ENCODE assay signal across 8 cellular contexts in genomic region chr22:21000215-21000986, GRCh38. TPM values are rescaled to one million over a fixed set of nuclear protein-coding genes. Genes with fewer than 3 reads are reported as not detected.
DNase-seq lines count a peak whose midpoint lies in the region; ATAC-seq and TF ChIP-seq lines count a peak whose summit lies in the region.

No MANE protein-coding gene starts in this region.

- 47 to 62% (median 54%) methylated on average over 9 to 21 of the region's 21 CpGs for WGBS in adrenal gland, 4 donors
- WGBS in aorta, 2 donors, result 49 to 51% methylated on average over 20 to 21 of the region's 21 CpGs

- POLR2A ChIA-PET in HEK293 (lab: Yijun Ruan, JAX), result interaction anchor here (1.1 to 5.9 kb wide), 5 partner anchors 10 to 81 kb away, joined by 3 to 80 read pairs (median 5); partner anchors contain the start of genes LZTR1 and P2RX6

- no peaks in the 10 kb centered on the region for H3K9me3 ChIP-seq in HEK293 (ENCODE audit: control insufficient read depth, insufficient read depth, low read depth, low read length)
- no peaks in the 10 kb centered on the region for H3K9me3 ChIP-seq in adrenal gland (replicated peaks in 1 of 3)
- H3K9me3 ChIP-seq in aorta (ENCODE audit: control insufficient read depth, low read length), result no peaks in the 10 kb centered on the region

- intact Hi-C loops in adrenal gland (cut with DNase I) (no loop called here), aorta (cut with DNase I) (no loop called here)

- no peaks in the 10 kb centered on the region for H3K27me3 ChIP-seq in adrenal gland
- H3K27me3 ChIP-seq in aorta (ENCODE audit: control insufficient read depth in 1 of 2, insufficient read depth in 2 of 2, low read length in 1 of 2), result no peaks in the 10 kb centered on the region

- TF ChIP-seq CTCF in 22Rv1 (IDR thresholded peaks at IDR 0.05), result no peak
- peak; percentile 20; the same call in 1 of the 2 replicates for TF ChIP-seq CTCF in HEK293 (tag by site-specific recombination; IDR thresholded peaks at IDR 0.05)
- no peak for TF ChIP-seq CTCF in adrenal gland (IDR thresholded peaks at IDR 0.05)

- peak overlapping the region; percentile 83 for H3K4me3 ChIP-seq in HEK293 (ENCODE audit: low read depth, low read length)
- peak overlapping the region in 2 of 4 donors; percentile 33 to 60 for H3K4me3 ChIP-seq in adrenal gland
- peak overlapping the region; percentile 12 to 27 for H3K4me3 ChIP-seq in aorta (ENCODE audit: low read length in 2 of 2)

- no peak for ATAC-seq in aorta (ENCODE audit: low FRiP score)

- no peak for TF ChIP-seq POLR2A in adrenal gland (IDR thresholded peaks at IDR 0.05)

- CTCF ChIA-PET in HEK293 (lab: Yijun Ruan, JAX), result interaction anchor here (0.5 to 1.2 kb wide), 5 partner anchors 31 to 216 kb away, joined by 3 to 5 read pairs (median 3); no protein-coding TSS in a partner anchor

- no peaks in the 10 kb centered on the region for H3K4me1 ChIP-seq in HEK293 (ENCODE audit: control insufficient read depth, insufficient read depth, low read length)
- peaks cover 23 to 28% of the 10 kb centered on the region in 2 donors for H3K4me1 ChIP-seq in adrenal gland (replicated peaks in 1 of 2)
- no peaks in the 10 kb centered on the region for H3K4me1 ChIP-seq in aorta (ENCODE audit: control insufficient read depth in 1 of 2, insufficient read depth in 2 of 2, low read length in 2 of 2)

- H3K36me3 ChIP-seq in HEK293 (ENCODE audit: control insufficient read depth in 2 of 2, insufficient read depth in 1 of 2, low read length in 2 of 2), result peaks cover 0 to 53% of the 10 kb centered on the region in 2 experiments; a peak in 1 of 3 replicates
- peaks cover 0 to 23% of the 10 kb centered on the region in 2 donors for H3K36me3 ChIP-seq in adrenal gland (replicated peaks in 1 of 2)
- no peaks in the 10 kb centered on the region for H3K36me3 ChIP-seq in aorta (ENCODE audit: control insufficient read depth in 1 of 2, insufficient read depth in 2 of 2, low read length in 1 of 2)

- DNase-seq in adrenal gland, result no peak
- peak; percentile 9 to 21 for DNase-seq in lung microvascular endothelial cell (ENCODE audit: low read depth in 2 of 2)
- DNase-seq in aorta, result no peak
- DNase-seq in HCEC 1CT, result no peak
- DNase-seq in SW480 (ENCODE audit: low spot score), result no peak
- no peak for DNase-seq in NCI-H774 (lab: John Stamatoyannopoulos, UW)

- peak overlapping the region; percentile 99 for H3K27ac ChIP-seq in 22Rv1
- H3K27ac ChIP-seq in HEK293 (ENCODE audit: extremely low read depth, low read depth, low read length), result peak overlapping the region; percentile 65; the same call in 1 of the 2 replicates
- peak overlapping the region in 4 of 5 donors; percentile 94 to 98 (median 96) for H3K27ac ChIP-seq in adrenal gland
- no peak overlapping the region for H3K27ac ChIP-seq in aorta (ENCODE audit: low read depth in 1 of 2, low read length in 2 of 2)

TF ChIP-seq in HEK293, 187 proteins besides CTCF, POLR2A, EP300 and RAD21:
- TF ChIP-seq ZNF10 (tag by site-specific recombination; IDR thresholded peaks at IDR 0.05) (no peak), ZNF223 (tag by site-specific recombination; IDR thresholded peaks at IDR 0.05) (no peak)

RNA-seq across cellular contexts. Expression of gene THAP7, which starts 1.5 kb away (rescaled TPM):
- 10 to 100 TPM; 32.4 to 63.3 (median 48.6) TPM for total RNA-seq in adrenal gland
- 100 to 1,000 TPM in 2 of 3 donors, 10 to 100 TPM in 1; 15.7 to 189 (median 115) TPM for polyA plus RNA-seq in adrenal gland
- 9.2 and 14.9 TPM in 2 replicates for total RNA-seq in lung microvascular endothelial cell
- 10 to 100 TPM; 17.0 to 20.8 TPM for total RNA-seq in aorta
- polyA plus RNA-seq in aorta, result 10 to 100 TPM; 16.4 to 69.0 TPM

RNA-seq across cellular contexts. Expression of gene P2RX6, which starts 14.6 kb away (rescaled TPM):
- total RNA-seq in adrenal gland, result 1 to 10 TPM; 1.7 to 8.9 (median 4.4) TPM
- 10 to 100 TPM in 1 of 3 donors, 1 to 10 TPM in 2; 2.2 to 10.3 (median 4.2) TPM for polyA plus RNA-seq in adrenal gland
- not detected in 2 replicates for total RNA-seq in lung microvascular endothelial cell
- total RNA-seq in aorta, result under 1 TPM; 0.26 to 0.72 TPM
- polyA plus RNA-seq in aorta, result 1 to 10 TPM in 1 of 2 donors, under 1 TPM in 1; 0.13 to 1.1 TPM

RNA-seq across cellular contexts. Expression of gene LZTR1, which starts 18.3 kb away (rescaled TPM):
- total RNA-seq in adrenal gland (10 to 100 TPM; 38.7 to 76.3 (median 55.8) TPM), lung microvascular endothelial cell (34.4 and 52.6 TPM in 2 replicates), aorta (10 to 100 TPM; 59.0 to 81.7 TPM)
- polyA plus RNA-seq in adrenal gland (100 to 1,000 TPM in 1 of 3 donors, 10 to 100 TPM in 2; 32.6 to 100 (median 62.1) TPM), aorta (10 to 100 TPM; 11.3 to 83.9 TPM)

RNA-seq across cellular contexts. Expression of gene SLC7A4, which starts 32.0 kb away (rescaled TPM):
- total RNA-seq in adrenal gland (1 to 10 TPM in 7 of 8 donors, under 1 TPM in 1; 0.90 to 7.2 (median 4.0) TPM), lung microvascular endothelial cell (not detected in 2 replicates), aorta (under 1 TPM in 1 of 2 donors, not detected in 1; 0.15 TPM)
- polyA plus RNA-seq in adrenal gland (1 to 10 TPM in 1 of 3 donors, under 1 TPM in 2; 0.73 to 3.2 (median 0.94) TPM), aorta (not detected)

RNA-seq across cellular contexts. Expression of gene AIFM3, which starts 33.3 kb away (rescaled TPM):
- total RNA-seq in adrenal gland (1 to 10 TPM in 6 of 8 donors, under 1 TPM in 2; 0.72 to 5.0 (median 2.2) TPM), lung microvascular endothelial cell (not detected in 2 replicates), aorta (1 to 10 TPM; 1.0 to 3.8 TPM)
- polyA plus RNA-seq in adrenal gland (1 to 10 TPM in 2 of 3 donors, under 1 TPM in 1; 0.37 to 9.1 (median 6.1) TPM), aorta (1 to 10 TPM; 1.4 to 2.3 TPM)

Comparison
In these comparisons a context has a peak if more than half of its experiments do, and no peak if none do; other contexts are left out.
1. H3K27ac ChIP-seq: peak in 22Rv1 (single experiment), HEK293 (single experiment) and adrenal gland (4 of 5); none in aorta (0 of 2).
2. DNase-seq: peak in lung microvascular endothelial cell (2 of 2); none in adrenal gland (0 of 7), aorta (0 of 2), HCEC 1CT (single experiment), SW480 (single experiment) and NCI-H774 (single experiment).